Comparison of ENCODE assay signal across 1 cellular context in the genomic region with DNA sequence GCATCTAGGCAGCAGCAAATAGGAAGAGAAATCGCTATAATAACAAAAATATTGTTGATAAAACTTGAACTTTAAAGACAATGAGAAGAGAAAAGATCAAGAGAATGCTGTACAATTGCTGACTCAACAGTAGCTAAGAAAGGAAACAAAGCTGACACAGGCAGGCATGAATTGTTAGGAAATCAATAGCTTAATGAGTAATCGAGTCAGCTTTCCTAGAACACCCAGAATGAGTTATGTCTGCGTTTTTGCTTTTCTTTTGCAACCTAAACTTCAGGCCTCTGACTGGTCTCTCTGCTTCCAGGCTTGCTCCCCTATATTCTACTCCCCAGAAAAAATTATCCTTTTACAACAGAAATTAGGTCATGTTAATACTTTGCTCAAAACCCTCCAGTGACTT.
TF ChIP-seq lines count a peak whose summit lies in the region.

No MANE protein-coding gene starts in this region.

TF ChIP-seq in SK-N-SH, 30 proteins besides CTCF, POLR2A, EP300 and RAD21 (continued from another document):
- no peak for TF ChIP-seq GATA2 (CRISPR knock-in tag; IDR thresholded peaks at IDR 0.05)
- TF ChIP-seq ELF1 (IDR thresholded peaks at IDR 0.05), result no peak
- no peak for TF ChIP-seq TCF12 (IDR thresholded peaks at IDR 0.05)
- TF ChIP-seq, protein P1, sequence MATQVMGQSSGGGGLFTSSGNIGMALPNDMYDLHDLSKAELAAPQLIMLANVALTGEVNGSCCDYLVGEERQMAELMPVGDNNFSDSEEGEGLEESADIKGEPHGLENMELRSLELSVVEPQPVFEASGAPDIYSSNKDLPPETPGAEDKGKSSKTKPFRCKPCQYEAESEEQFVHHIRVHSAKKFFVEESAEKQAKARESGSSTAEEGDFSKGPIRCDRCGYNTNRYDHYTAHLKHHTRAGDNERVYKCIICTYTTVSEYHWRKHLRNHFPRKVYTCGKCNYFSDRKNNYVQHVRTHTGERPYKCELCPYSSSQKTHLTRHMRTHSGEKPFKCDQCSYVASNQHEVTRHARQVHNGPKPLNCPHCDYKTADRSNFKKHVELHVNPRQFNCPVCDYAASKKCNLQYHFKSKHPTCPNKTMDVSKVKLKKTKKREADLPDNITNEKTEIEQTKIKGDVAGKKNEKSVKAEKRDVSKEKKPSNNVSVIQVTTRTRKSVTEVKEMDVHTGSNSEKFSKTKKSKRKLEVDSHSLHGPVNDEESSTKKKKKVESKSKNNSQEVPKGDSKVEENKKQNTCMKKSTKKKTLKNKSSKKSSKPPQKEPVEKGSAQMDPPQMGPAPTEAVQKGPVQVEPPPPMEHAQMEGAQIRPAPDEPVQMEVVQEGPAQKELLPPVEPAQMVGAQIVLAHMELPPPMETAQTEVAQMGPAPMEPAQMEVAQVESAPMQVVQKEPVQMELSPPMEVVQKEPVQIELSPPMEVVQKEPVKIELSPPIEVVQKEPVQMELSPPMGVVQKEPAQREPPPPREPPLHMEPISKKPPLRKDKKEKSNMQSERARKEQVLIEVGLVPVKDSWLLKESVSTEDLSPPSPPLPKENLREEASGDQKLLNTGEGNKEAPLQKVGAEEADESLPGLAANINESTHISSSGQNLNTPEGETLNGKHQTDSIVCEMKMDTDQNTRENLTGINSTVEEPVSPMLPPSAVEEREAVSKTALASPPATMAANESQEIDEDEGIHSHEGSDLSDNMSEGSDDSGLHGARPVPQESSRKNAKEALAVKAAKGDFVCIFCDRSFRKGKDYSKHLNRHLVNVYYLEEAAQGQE (IDR thresholded peaks at IDR 0.05; ENCODE audit: low read depth, low read length), result no peak
- TF ChIP-seq CHD2 (IDR thresholded peaks at IDR 0.05; ENCODE audit: low read length, partially characterized antibody), result no peak
- TF ChIP-seq RXRA (IDR thresholded peaks at IDR 0.05; ENCODE audit: borderline replicate concordance, low read depth), result no peak
- TF ChIP-seq POLR2AphosphoS5 (IDR thresholded peaks at IDR 0.05; ENCODE audit: low read depth, low read length), result no peak
